In the genomic region with DNA sequence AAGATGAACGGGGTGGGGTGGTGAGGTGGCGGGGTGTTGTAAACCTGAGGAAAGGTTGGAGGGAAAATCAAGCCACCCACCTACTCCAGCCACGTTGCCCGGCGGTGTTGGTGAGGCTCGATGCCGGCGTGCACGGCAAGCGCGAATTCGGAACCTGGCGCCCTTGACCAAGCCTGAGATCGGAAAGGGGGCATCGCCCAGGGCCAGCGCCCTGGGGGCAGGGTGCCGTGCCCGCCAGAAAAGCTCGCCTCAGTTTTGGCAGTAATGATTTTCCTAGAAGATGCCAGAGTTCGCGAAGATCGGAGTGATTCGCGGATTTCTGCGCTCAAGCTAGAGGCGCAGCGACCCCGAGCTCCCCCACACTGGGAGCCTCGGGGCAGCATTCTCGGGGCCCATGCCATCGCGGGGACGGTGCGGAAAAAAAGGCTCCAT, we compare ENCODE assay signal across 9 cellular contexts. TPM values are rescaled to one million over a fixed set of nuclear protein-coding genes. Genes with fewer than 3 reads are reported as not detected.
A peak's percentile ranks its signal among the peaks of the same experiment; 100 is the strongest.
DNase-seq lines count a peak whose midpoint lies in the region; ATAC-seq, FAIRE-seq and TF ChIP-seq lines count a peak whose summit lies in the region.
"Had no signal": no experiment of that assay in that cellular context is flagged by ENCODE, and none has a peak within 500 bp of the region (broad histone marks: within the 10 kb centered on the region; RNA-seq: fewer than 3 reads in every experiment).

No MANE protein-coding gene starts in this region.

- H3K27me3 Mint-ChIP-seq in stimulated activated naive B cell treated with anti-CD40 and anti-IgM and Interleukin-4, amounts not matched to agents 10 μg/mL and 1 μg/mL and 100 μg/mL, for 72 hours, result peaks cover 35 to 40% of the 10 kb centered on the region in 2 donors

- intact Hi-C loops in left colon (cut with DNase I, micrococcal nuclease), result no loop called here

- H4K20me1 ChIP-seq in GM23248 (ENCODE audit: insufficient read depth), result no peaks in the 10 kb centered on the region

- no peak for FAIRE-seq in GM12892 (lab: Jason Lieb, UNC)

- H3K4me3 Mint-ChIP-seq in stimulated activated naive B cell treated with anti-CD40 and anti-IgM and Interleukin-4, amounts not matched to agents 10 μg/mL and 1 μg/mL and 100 μg/mL, for 72 hours, result peak overlapping the region; percentile 55 to 60

- peaks cover 11% of the 10 kb centered on the region; the same call in 1 of the 2 replicates for H3F3A ChIP-seq in GM23248 (ENCODE audit: insufficient read depth)

- H3K9me2 ChIP-seq in GM23248 (ENCODE audit: insufficient read depth), result no peaks in the 10 kb centered on the region

- no peaks in the 10 kb centered on the region for H3K36me3 ChIP-seq in GM23248 (ENCODE audit: low read depth)

- H3K4me1 Mint-ChIP-seq in stimulated activated naive B cell treated with anti-CD40 and anti-IgM and Interleukin-4, amounts not matched to agents 10 μg/mL and 1 μg/mL and 100 μg/mL, for 72 hours, result peaks cover 8 to 11% of the 10 kb centered on the region in 2 donors

- DNase-seq in GM23248 (peak; percentile 53), caudate nucleus (lab: John Stamatoyannopoulos, UW) (peak in 10 of 61 donors; percentile 6 to 69 (median 50)), left colon (peak in 1 of 2 donors; percentile 35), activated gamma-delta T cell treated with Interleukin-2 at 50 U/mL for 16 hours (no peak), GM12892 (ENCODE audit: insufficient read length) (no peak)
- no peak for DNase-seq in stimulated activated naive B cell treated with anti-CD40 and anti-IgM and Interleukin-4, amounts not matched to agents 10 μg/mL and 1 μg/mL and 100 μg/mL, for 72 hours
- DNase-seq: stimulated activated CD4-positive, alpha-beta T cell treated with anti-CD3 and anti-CD28 coated beads, Interleukin-12 subunit alpha, Interleukin-12 subunit beta, amount 100 ng/mL, for 4 hours had no signal

- WGBS in GM23248 (ENCODE audit: low coverage in 1 of 2, low lambda C conversion rate in 2 of 2, missing lambda C conversion rate in 2 of 2), 2 experiments, result 4 to 5% methylated on average over 27 to 29 of the region's 34 CpGs

- H3K4me1 ChIP-seq in GM23248 (ENCODE audit: insufficient read depth), result peaks cover 18% of the 10 kb centered on the region

- H3K27me3 ChIP-seq in GM23248 (replicated peaks; ENCODE audit: insufficient read depth), result no peaks in the 10 kb centered on the region

- H3K9me3 ChIP-seq in GM23248 (ENCODE audit: low read depth), result no peaks in the 10 kb centered on the region

- ATAC-seq in left colon, result peak; percentile 28
- ATAC-seq in stimulated activated naive B cell treated with anti-CD40 and anti-IgM and Interleukin-4, amounts not matched to agents 10 μg/mL and 1 μg/mL and 100 μg/mL, for 72 hours (replicated peaks), result no peak
- ATAC-seq in HG03521 (IDR thresholded peaks at IDR 0.05; ENCODE audit: unreplicated experiment), result no peak
- ATAC-seq in GM18873 (IDR thresholded peaks at IDR 0.05; ENCODE audit: low FRiP score, unreplicated experiment), result no peak

- H3K27ac ChIP-seq in GM23248 (peak overlapping the region; percentile 61), caudate nucleus (ENCODE audit: low read depth, low read length) (peak overlapping the region; percentile 80)

- H3K79me2 ChIP-seq in GM23248 (ENCODE audit: insufficient read depth), result peaks cover 28% of the 10 kb centered on the region

- peak overlapping the region; percentile 87 for H3K4me3 ChIP-seq in GM23248

- H3K27ac Mint-ChIP-seq in stimulated activated naive B cell treated with anti-CD40 and anti-IgM and Interleukin-4, amounts not matched to agents 10 μg/mL and 1 μg/mL and 100 μg/mL, for 72 hours, result no peak overlapping the region

- peak overlapping the region; percentile 93 for H3K4me2 ChIP-seq in GM23248 (ENCODE audit: unreplicated experiment)

- peak overlapping the region; percentile 81 for H2AFZ ChIP-seq in GM23248

- peak overlapping the region; percentile 82 for H3K9ac ChIP-seq in GM23248

- no peaks in the 10 kb centered on the region for H3K9me3 Mint-ChIP-seq in stimulated activated naive B cell treated with anti-CD40 and anti-IgM and Interleukin-4, amounts not matched to agents 10 μg/mL and 1 μg/mL and 100 μg/mL, for 72 hours

- no peak for TF ChIP-seq POLR2A in GM12892 (IDR thresholded peaks at IDR 0.05; ENCODE audit: low read depth, low read length)

- in situ Hi-C loops in GM23248 (cut with MboI), result loop anchor here (10.0 kb wide), 1 partner anchor 234 kb away; no protein-coding TSS in a partner anchor

- H3K36me3 Mint-ChIP-seq in stimulated activated naive B cell treated with anti-CD40 and anti-IgM and Interleukin-4, amounts not matched to agents 10 μg/mL and 1 μg/mL and 100 μg/mL, for 72 hours, result no peaks in the 10 kb centered on the region

RNA-seq across cellular contexts. Expression of gene STXBP6, which starts 0.8 kb away (rescaled TPM):
- total RNA-seq in GM23248 (2014; rRNA removed; shearing (Covaris generic)), result 13.9 and 14.4 TPM in 2 replicates
- 16.9 and 19.6 TPM in 2 replicates for polyA plus RNA-seq in GM23248 (2016; fragmentation: Nextera tagmentation; extraction: Ambion mirVana)
- 10 to 100 TPM; 19.9 to 28.3 TPM for total RNA-seq in left colon
- not detected for polyA plus RNA-seq in GM12892 (2012; ENCODE audit: missing spikeins)
